In genomic region chr1:30816211-30817082, GRCh38 we compare ENCODE assay signal across 10 cellular contexts. TPM values are rescaled to one million over a fixed set of nuclear protein-coding genes. Genes with fewer than 3 reads are reported as not detected.
DNase-seq lines count a peak whose midpoint lies in the region; TF ChIP-seq lines count a peak whose summit lies in the region.
"Had no signal": no experiment of that assay in that cellular context is flagged by ENCODE, and none has a peak within 500 bp of the region (broad histone marks: within the 10 kb centered on the region; RNA-seq: fewer than 3 reads in every experiment).

No MANE protein-coding gene starts in this region.

- no peak for TF ChIP-seq CTCF in mesothelial cell of epicardium (IDR thresholded peaks at IDR 0.05; ENCODE audit: unreplicated experiment)

- H3K27ac Mint-ChIP-seq in mesothelial cell of epicardium = peak overlapping the region; percentile 44
- H3K27ac Mint-ChIP-seq in activated CD4-positive, alpha-beta memory T cell treated with anti-CD3 and anti-CD28 coated beads for 36 hours = no peak overlapping the region
- H3K27ac Mint-ChIP-seq in activated CD4-positive, alpha-beta memory T cell treated with anti-CD3 and anti-CD28 coated beads, Interleukin-2, amount 10 ng/mL, durations not matched to agents 7 days and 5 days = no peak overlapping the region
- H3K27ac Mint-ChIP-seq: activated naive CD8-positive, alpha-beta T cell; stimulated activated naive CD8-positive, alpha-beta T cell treated with anti-CD3 and anti-CD28 coated beads, Interleukin-15, Interleukin-2, amounts not matched to agents 100 ng/mL and 50 ng/mL, for 24 hours had no signal

- no peak overlapping the region for H3K4me3 Mint-ChIP-seq in mesothelial cell of epicardium
- H3K4me3 Mint-ChIP-seq in activated CD4-positive, alpha-beta memory T cell treated with anti-CD3 and anti-CD28 coated beads for 36 hours = no peak overlapping the region
- H3K4me3 Mint-ChIP-seq in activated CD4-positive, alpha-beta memory T cell treated with anti-CD3 and anti-CD28 coated beads, Interleukin-2, amount 10 ng/mL, durations not matched to agents 7 days and 5 days = no peak overlapping the region
- H3K4me3 Mint-ChIP-seq: activated naive CD8-positive, alpha-beta T cell; stimulated activated naive CD8-positive, alpha-beta T cell treated with anti-CD3 and anti-CD28 coated beads, Interleukin-15, Interleukin-2, amounts not matched to agents 100 ng/mL and 50 ng/mL, for 24 hours had no signal

- H3K27me3 Mint-ChIP-seq in mesothelial cell of epicardium (ENCODE audit: low read depth) = peaks cover 14% of the 10 kb centered on the region
- H3K27me3 Mint-ChIP-seq in activated CD4-positive, alpha-beta memory T cell treated with anti-CD3 and anti-CD28 coated beads for 36 hours = peaks cover 35% of the 10 kb centered on the region
- peaks cover 48% of the 10 kb centered on the region for H3K27me3 Mint-ChIP-seq in activated CD4-positive, alpha-beta memory T cell treated with anti-CD3 and anti-CD28 coated beads, Interleukin-2, amount 10 ng/mL, durations not matched to agents 7 days and 5 days

- POLR2A ChIA-PET in activated CD4-positive, alpha-beta memory T cell treated with anti-CD3 and anti-CD28 coated beads for 36 hours (lab: Charles Lee) = no interaction called here
- POLR2A ChIA-PET in activated CD4-positive, alpha-beta memory T cell treated with anti-CD3 and anti-CD28 coated beads, Interleukin-2, amount 10 ng/mL, durations not matched to agents 7 days and 5 days (lab: Charles Lee) = no interaction called here

- intact Hi-C loops in activated CD4-positive, alpha-beta memory T cell treated with anti-CD3 and anti-CD28 coated beads for 36 hours (cut with micrococcal nuclease) = no loop called here

- no peaks in the 10 kb centered on the region for H3K36me3 Mint-ChIP-seq in mesothelial cell of epicardium
- no peaks in the 10 kb centered on the region for H3K36me3 Mint-ChIP-seq in activated CD4-positive, alpha-beta memory T cell treated with anti-CD3 and anti-CD28 coated beads for 36 hours
- H3K36me3 Mint-ChIP-seq in activated CD4-positive, alpha-beta memory T cell treated with anti-CD3 and anti-CD28 coated beads, Interleukin-2, amount 10 ng/mL, durations not matched to agents 7 days and 5 days (ENCODE audit: low read depth) = no peaks in the 10 kb centered on the region
- H3K36me3 Mint-ChIP-seq: activated naive CD8-positive, alpha-beta T cell had no signal

- H3K9me3 Mint-ChIP-seq in mesothelial cell of epicardium = no peaks in the 10 kb centered on the region
- no peaks in the 10 kb centered on the region for H3K9me3 Mint-ChIP-seq in activated CD4-positive, alpha-beta memory T cell treated with anti-CD3 and anti-CD28 coated beads for 36 hours
- H3K9me3 Mint-ChIP-seq in activated CD4-positive, alpha-beta memory T cell treated with anti-CD3 and anti-CD28 coated beads, Interleukin-2, amount 10 ng/mL, durations not matched to agents 7 days and 5 days = no peaks in the 10 kb centered on the region
- H3K9me3 Mint-ChIP-seq: stimulated activated naive CD8-positive, alpha-beta T cell treated with anti-CD3 and anti-CD28 coated beads, Interleukin-15, Interleukin-2, amounts not matched to agents 100 ng/mL and 50 ng/mL, for 24 hours had no signal

- CTCF ChIA-PET in activated CD4-positive, alpha-beta memory T cell treated with anti-CD3 and anti-CD28 coated beads for 36 hours (lab: Charles Lee) = no interaction called here
- CTCF ChIA-PET in activated CD4-positive, alpha-beta memory T cell treated with anti-CD3 and anti-CD28 coated beads, Interleukin-2, amount 10 ng/mL, durations not matched to agents 7 days and 5 days (lab: Charles Lee) = interaction anchor here (1.1 kb wide), 1 partner anchor 110 kb away, joined by 3 read pairs; no protein-coding TSS in a partner anchor

- peaks cover 22% of the 10 kb centered on the region for H3K4me1 Mint-ChIP-seq in mesothelial cell of epicardium
- no peaks in the 10 kb centered on the region for H3K4me1 Mint-ChIP-seq in activated CD4-positive, alpha-beta memory T cell treated with anti-CD3 and anti-CD28 coated beads for 36 hours (ENCODE audit: low read depth)
- no peaks in the 10 kb centered on the region for H3K4me1 Mint-ChIP-seq in activated CD4-positive, alpha-beta memory T cell treated with anti-CD3 and anti-CD28 coated beads, Interleukin-2, amount 10 ng/mL, durations not matched to agents 7 days and 5 days

- DNase-seq in COR-L47 (lab: John Stamatoyannopoulos, UW) (peak; percentile 72), NCI-H1930 (lab: John Stamatoyannopoulos, UW) (peak; percentile 1 to 7), ecto neural progenitor cell (ENCODE audit: low spot score) (peak; percentile 96), mesothelial cell of epicardium (ENCODE audit: low spot score in 2 of 2, unreplicated experiment in 2 of 2) (peak in 1 of 2 experiments; percentile 74), NCI-H1048 (lab: John Stamatoyannopoulos, UW) (no peak), NCI-H2081 treated with DMSO at 0.1 percent for 48 hours (lab: John Stamatoyannopoulos, UW) (no peak)
- no peak for DNase-seq in activated CD4-positive, alpha-beta memory T cell treated with anti-CD3 and anti-CD28 coated beads for 36 hours
- no peak for DNase-seq in activated CD4-positive, alpha-beta memory T cell treated with anti-CD3 and anti-CD28 coated beads, Interleukin-2, amount 10 ng/mL, durations not matched to agents 7 days and 5 days

RNA-seq across cellular contexts. Expression of gene LAPTM5, which starts 58.9 kb away (rescaled TPM):
- 0.11 TPM in 1 of 3 replicates, not detected in the others for total RNA-seq in mesothelial cell of epicardium
- 100 to 1,000 TPM; 190 to 196 TPM for total RNA-seq in activated CD4-positive, alpha-beta memory T cell treated with anti-CD3 and anti-CD28 coated beads for 36 hours
- total RNA-seq in activated CD4-positive, alpha-beta memory T cell treated with anti-CD3 and anti-CD28 coated beads, Interleukin-2, amount 10 ng/mL, durations not matched to agents 7 days and 5 days = 100 to 1,000 TPM; 481 to 482 TPM

Comparison
In these comparisons a context has a peak if more than half of its experiments do, and no peak if none do; other contexts are left out.
1. DNase-seq: peak in COR-L47 (single experiment), NCI-H1930 (2 of 2) and ecto neural progenitor cell (single experiment); none in activated CD4-positive, alpha-beta memory T cell treated with anti-CD3 and anti-CD28 coated beads for 36 hours (single experiment), NCI-H1048 (single experiment), activated CD4-positive, alpha-beta memory T cell treated with anti-CD3 and anti-CD28 coated beads, Interleukin-2, amount 10 ng/mL, durations not matched to agents 7 days and 5 days (single experiment) and NCI-H2081 treated with DMSO at 0.1 percent for 48 hours (single experiment).
2. RNA of gene LAPTM5, which starts 58.9 kb away (total RNA-seq): 481 to 482 TPM in activated CD4-positive, alpha-beta memory T cell treated with anti-CD3 and anti-CD28 coated beads, Interleukin-2, amount 10 ng/mL, durations not matched to agents 7 days and 5 days and 190 to 196 TPM in activated CD4-positive, alpha-beta memory T cell treated with anti-CD3 and anti-CD28 coated beads for 36 hours; 0.11 TPM in mesothelial cell of epicardium; every median in the first group is over 100 times any median in the second.